18 cellular contexts compared by ENCODE assay signal in the genomic region with DNA sequence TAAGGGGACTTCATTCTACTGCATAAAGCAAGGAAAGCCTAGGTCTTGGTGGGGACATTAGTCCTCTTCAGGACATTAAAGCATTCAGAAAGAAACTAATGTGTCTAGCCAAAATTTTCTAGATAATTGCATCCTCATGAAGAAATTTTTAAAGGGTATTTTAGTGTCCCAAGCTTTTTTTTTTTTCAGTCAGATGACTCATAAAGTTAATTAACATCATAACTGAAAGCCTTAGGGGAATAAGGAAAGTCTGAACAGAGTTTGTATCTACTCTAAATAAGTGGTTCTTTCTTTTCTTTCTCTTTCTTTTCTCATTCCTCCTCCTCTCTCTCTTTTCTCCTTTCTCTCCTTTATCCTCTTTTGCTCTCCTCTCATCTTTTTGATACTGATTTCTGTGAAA.
DNase-seq lines count a peak whose midpoint lies in the region; ATAC-seq and TF ChIP-seq lines count a peak whose summit lies in the region.
"Had no signal": no experiment of that assay in that cellular context is flagged by ENCODE, and none has a peak within 500 bp of the region (broad histone marks: within the 10 kb centered on the region; RNA-seq: fewer than 3 reads in every experiment).

No MANE protein-coding gene starts in this region.

- TF ChIP-seq CTCF in A673 (conservative IDR thresholded peaks at IDR 0.05; ENCODE audit: low read depth, low read length) (no peak), SK-N-SH (IDR thresholded peaks at IDR 0.05) (no peak), fibroblast of mammary gland (conservative IDR thresholded peaks at IDR 0.05; ENCODE audit: control insufficient read depth, insufficient read depth, low read depth, low read length) (no peak)

- CTCF ChIA-PET in A673 (lab: Charles Lee) (interaction anchor here (0.6 kb wide), 1 partner anchor 27 kb away, joined by 3 read pairs; no protein-coding TSS in a partner anchor), SK-N-SH (lab: Yijun Ruan, JAX) (interaction anchor here (1.5 kb wide), 1 partner anchor 25 kb away, joined by 6 read pairs; no protein-coding TSS in a partner anchor)

- no peaks in the 10 kb centered on the region for H3K79me2 ChIP-seq in SK-N-SH (ENCODE audit: insufficient read depth)

- H3K9ac ChIP-seq in SK-N-SH, result no peak overlapping the region

- H3K4me1 ChIP-seq in A673 (ENCODE audit: insufficient read depth, low read length, poor library complexity, severe bottlenecking), result no peaks in the 10 kb centered on the region
- no peaks in the 10 kb centered on the region; a peak in 1 of 4 replicates for H3K4me1 ChIP-seq in SK-N-SH (ENCODE audit: control insufficient read depth in 1 of 2, insufficient read depth in 2 of 2, low read depth in 1 of 2, low read length in 1 of 2)

- POLR2A ChIA-PET in A673 (lab: Charles Lee; ENCODE audit: low non-redundant PET) (no interaction called here), SK-N-SH (lab: Yijun Ruan, JAX) (no interaction called here)

- TF ChIP-seq RAD21 in SK-N-SH (IDR thresholded peaks at IDR 0.05; ENCODE audit: low read length), result no peak

- H3K27ac ChIP-seq in A673 (ENCODE audit: low read depth, low read length, poor library complexity, severe bottlenecking), result no peak overlapping the region
- peak overlapping the region; percentile 26 to 28; a peak in 3 of 4 replicates for H3K27ac ChIP-seq in SK-N-SH (ENCODE audit: low read depth in 2 of 2, low read length in 1 of 2)

- H3K9me3 ChIP-seq in A673 (ENCODE audit: low read depth, low read length, poor library complexity, severe bottlenecking), result no peaks in the 10 kb centered on the region
- no peaks in the 10 kb centered on the region for H3K9me3 ChIP-seq in SK-N-SH

- H3K9me2 ChIP-seq in SK-N-SH, result no peaks in the 10 kb centered on the region

- peak; percentile 2 for DNase-seq in A673 (ENCODE audit: low spot score)
- DNase-seq in EL, result peak; percentile 14
- no peak for DNase-seq in SK-N-SH
- peak; percentile 40 for DNase-seq in fibroblast of mammary gland (ENCODE audit: low read depth)
- DNase-seq in left colon, result no peak
- no peak for DNase-seq in SKM-1 (lab: John Stamatoyannopoulos, UW; ENCODE audit: unreplicated experiment)
- no peak for DNase-seq in central memory CD4-positive, alpha-beta T cell
- DNase-seq: CD4-positive, alpha-beta T cell; DMS79 treated with DMSO at 0.1 percent for 48 hours; HCEC 1CT; NCI-H1436; NCI-H2029 treated with DMSO at 0.1 percent for 48 hours; NCI-H510A; NCI-H82; SHP77; SW 1271 had no signal

- H3K4me3 ChIP-seq in A673 (ENCODE audit: low read depth, low read length, poor library complexity, severe bottlenecking) (no peak overlapping the region), SK-N-SH (ENCODE audit: low read depth in 2 of 2, low read length in 1 of 2) (no peak overlapping the region), fibroblast of mammary gland (ENCODE audit: control insufficient read depth, low read depth, low read length) (no peak overlapping the region)

- H3K4me2 ChIP-seq in SK-N-SH, result no peak overlapping the region

- no peak for TF ChIP-seq EP300 in SK-N-SH (IDR thresholded peaks at IDR 0.05; ENCODE audit: borderline replicate concordance in 1 of 2, low read depth in 1 of 2, low read length in 1 of 2)

- H3K27me3 ChIP-seq in A673 (replicated peaks; ENCODE audit: insufficient read depth, low read depth, low read length, poor library complexity) (no peaks in the 10 kb centered on the region), SK-N-SH (ENCODE audit: insufficient read depth) (no peaks in the 10 kb centered on the region)

- H3F3A ChIP-seq in SK-N-SH (replicated peaks; ENCODE audit: insufficient read depth), result no peaks in the 10 kb centered on the region

- intact Hi-C loops in A673 (cut with micrococcal nuclease; ENCODE audit: unreplicated experiment), result no loop called here
- intact Hi-C loops in left colon (cut with DNase I, micrococcal nuclease), result no loop called here

- no peaks in the 10 kb centered on the region for H4K20me1 ChIP-seq in SK-N-SH (ENCODE audit: insufficient read depth)

- ATAC-seq in left colon (no peak), HG03135 (IDR thresholded peaks at IDR 0.05; ENCODE audit: unreplicated experiment) (no peak)
- ATAC-seq: Panc1 had no signal

- H2AFZ ChIP-seq in SK-N-SH (ENCODE audit: low read depth), result peak overlapping the region; percentile 54; the same call in 1 of the 2 replicates

- no peaks in the 10 kb centered on the region for H3K36me3 ChIP-seq in A673 (ENCODE audit: insufficient read depth, low read length, poor library complexity, severe bottlenecking)
- no peaks in the 10 kb centered on the region for H3K36me3 ChIP-seq in SK-N-SH (replicated peaks in 1 of 2; ENCODE audit: control insufficient read depth in 1 of 2, insufficient read depth in 2 of 2, low read length in 1 of 2)

- BruUV-seq in A673 (replicated peaks; lab: Mats Ljungman, UMichigan), result no TSS peak

TF ChIP-seq in SK-N-SH, 30 proteins besides CTCF, POLR2A, EP300 and RAD21:
- TF ChIP-seq FOSL2 (IDR thresholded peaks at IDR 0.05; ENCODE audit: borderline replicate concordance, low read depth), result peak; percentile 37; the same call in 1 of the 2 replicates
- TF ChIP-seq, protein P1, sequence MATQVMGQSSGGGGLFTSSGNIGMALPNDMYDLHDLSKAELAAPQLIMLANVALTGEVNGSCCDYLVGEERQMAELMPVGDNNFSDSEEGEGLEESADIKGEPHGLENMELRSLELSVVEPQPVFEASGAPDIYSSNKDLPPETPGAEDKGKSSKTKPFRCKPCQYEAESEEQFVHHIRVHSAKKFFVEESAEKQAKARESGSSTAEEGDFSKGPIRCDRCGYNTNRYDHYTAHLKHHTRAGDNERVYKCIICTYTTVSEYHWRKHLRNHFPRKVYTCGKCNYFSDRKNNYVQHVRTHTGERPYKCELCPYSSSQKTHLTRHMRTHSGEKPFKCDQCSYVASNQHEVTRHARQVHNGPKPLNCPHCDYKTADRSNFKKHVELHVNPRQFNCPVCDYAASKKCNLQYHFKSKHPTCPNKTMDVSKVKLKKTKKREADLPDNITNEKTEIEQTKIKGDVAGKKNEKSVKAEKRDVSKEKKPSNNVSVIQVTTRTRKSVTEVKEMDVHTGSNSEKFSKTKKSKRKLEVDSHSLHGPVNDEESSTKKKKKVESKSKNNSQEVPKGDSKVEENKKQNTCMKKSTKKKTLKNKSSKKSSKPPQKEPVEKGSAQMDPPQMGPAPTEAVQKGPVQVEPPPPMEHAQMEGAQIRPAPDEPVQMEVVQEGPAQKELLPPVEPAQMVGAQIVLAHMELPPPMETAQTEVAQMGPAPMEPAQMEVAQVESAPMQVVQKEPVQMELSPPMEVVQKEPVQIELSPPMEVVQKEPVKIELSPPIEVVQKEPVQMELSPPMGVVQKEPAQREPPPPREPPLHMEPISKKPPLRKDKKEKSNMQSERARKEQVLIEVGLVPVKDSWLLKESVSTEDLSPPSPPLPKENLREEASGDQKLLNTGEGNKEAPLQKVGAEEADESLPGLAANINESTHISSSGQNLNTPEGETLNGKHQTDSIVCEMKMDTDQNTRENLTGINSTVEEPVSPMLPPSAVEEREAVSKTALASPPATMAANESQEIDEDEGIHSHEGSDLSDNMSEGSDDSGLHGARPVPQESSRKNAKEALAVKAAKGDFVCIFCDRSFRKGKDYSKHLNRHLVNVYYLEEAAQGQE (IDR thresholded peaks at IDR 0.05; ENCODE audit: low read depth, low read length), result no peak

Comparison
In these comparisons a context has a peak if more than half of its experiments do, and no peak if none do; other contexts are left out.
1. DNase-seq: peak in A673 (single experiment), EL (single experiment) and fibroblast of mammary gland (single experiment); none in SK-N-SH (single experiment), left colon (0 of 2), SKM-1 (single experiment) and central memory CD4-positive, alpha-beta T cell (single experiment).